In genomic region chr13:71760226-71760591, GRCh38 we compare ENCODE assay signal across 21 cellular contexts.
DNase-seq lines count a peak whose midpoint lies in the region; ATAC-seq and TF ChIP-seq lines count a peak whose summit lies in the region.
"Had no signal": no experiment of that assay in that cellular context is flagged by ENCODE, and none has a peak within 500 bp of the region (broad histone marks: within the 10 kb centered on the region; RNA-seq: fewer than 3 reads in every experiment).

No MANE protein-coding gene starts in this region.

- H3K27ac Mint-ChIP-seq in neural crest cell (ENCODE audit: unreplicated experiment) = peak overlapping the region; percentile 37
- H3K27ac Mint-ChIP-seq in natural killer cell treated with Interleukin-12 subunit alpha and Interleukin-12 subunit beta and Interleukin-15 and Interleukin-18, amount 100 ng/mL, for 72 hours = no peak overlapping the region
- H3K27ac Mint-ChIP-seq: activated naive CD8-positive, alpha-beta T cell treated with anti-CD3 and anti-CD28 coated beads, Interleukin-2, amount 10 ng/mL, durations not matched to agents 7 days and 5 days; activated T-helper 2 cell treated with anti-CD3 and anti-CD28 coated beads, Interferon-gamma antibody, Interleukin-2, Interleukin-4, amounts not matched to agents 10 μg/mL and 5 μg/mL and 100 μg/mL, durations not matched to agents 14 hours and 24 hours and 36 hours; T-helper 1 cell treated with Interleukin-12 subunit alpha and Interleukin-12 subunit beta and Interleukin-4 antibody, amounts not matched to agents 30 μg/mL and 1 μg/mL, for 36 hours had no signal

- H3K4me1 ChIP-seq in HUES64 (ENCODE audit: insufficient read depth, low read length) (peaks cover 44% of the 10 kb centered on the region), endocrine pancreas (ENCODE audit: control insufficient read depth, insufficient read depth, low read length) (peaks cover 33% of the 10 kb centered on the region)
- H3K4me1 ChIP-seq: SJSA1 had no signal

- ATAC-seq in natural killer cell treated with Interleukin-12 subunit alpha and Interleukin-12 subunit beta and Interleukin-15 and Interleukin-18, amount 100 ng/mL, for 72 hours = no peak
- ATAC-seq: Panc1 had no signal

- no peaks in the 10 kb centered on the region for H3K27me3 Mint-ChIP-seq in neural crest cell (ENCODE audit: low read depth)
- no peaks in the 10 kb centered on the region for H3K27me3 Mint-ChIP-seq in natural killer cell treated with Interleukin-12 subunit alpha and Interleukin-12 subunit beta and Interleukin-15 and Interleukin-18, amount 100 ng/mL, for 72 hours
- H3K27me3 Mint-ChIP-seq: activated naive CD8-positive, alpha-beta T cell treated with anti-CD3 and anti-CD28 coated beads, Interleukin-2, amount 10 ng/mL, durations not matched to agents 7 days and 5 days had no signal

- intact Hi-C loops in posterior cingulate gyrus (cut with DNase I) = no loop called here

- H3K4me1 Mint-ChIP-seq in neural crest cell = peaks cover 34% of the 10 kb centered on the region
- H3K4me1 Mint-ChIP-seq in natural killer cell treated with Interleukin-12 subunit alpha and Interleukin-12 subunit beta and Interleukin-15 and Interleukin-18, amount 100 ng/mL, for 72 hours (ENCODE audit: low read depth in 2 of 2) = no peaks in the 10 kb centered on the region
- H3K4me1 Mint-ChIP-seq: activated naive CD8-positive, alpha-beta T cell treated with anti-CD3 and anti-CD28 coated beads, Interleukin-2, amount 10 ng/mL, durations not matched to agents 7 days and 5 days had no signal

- peak overlapping the region; percentile 75 for H3K27ac ChIP-seq in HUES64 (ENCODE audit: low read depth, low read length)
- H3K27ac ChIP-seq: SJSA1 had no signal

- no peaks in the 10 kb centered on the region for H3K36me3 Mint-ChIP-seq in neural crest cell (ENCODE audit: low read depth)
- H3K36me3 Mint-ChIP-seq in natural killer cell treated with Interleukin-12 subunit alpha and Interleukin-12 subunit beta and Interleukin-15 and Interleukin-18, amount 100 ng/mL, for 72 hours = no peaks in the 10 kb centered on the region
- H3K36me3 Mint-ChIP-seq: activated naive CD8-positive, alpha-beta T cell treated with anti-CD3 and anti-CD28 coated beads, Interleukin-2, amount 10 ng/mL, durations not matched to agents 7 days and 5 days had no signal

- DNase-seq in DMS153 treated with DMSO at 0.1 percent for 48 hours (lab: John Stamatoyannopoulos, UW; ENCODE audit: unreplicated experiment) (peak; percentile 53), neural crest cell (ENCODE audit: low read depth, low spot score) (no peak), SKM-1 (lab: John Stamatoyannopoulos, UW; ENCODE audit: unreplicated experiment) (no peak), posterior cingulate gyrus (no peak)
- no peak for DNase-seq in natural killer cell treated with Interleukin-12 subunit alpha and Interleukin-12 subunit beta and Interleukin-15 and Interleukin-18, amount 100 ng/mL, for 72 hours (ENCODE audit: low spot score)
- DNase-seq: activated CD4-positive, alpha-beta T cell treated with anti-CD3 and anti-CD28 coated beads, Interleukin-2, amount 50 U/mL, for 1 hour; activated CD8-positive, alpha-beta memory T cell treated with anti-CD3 and anti-CD28 coated beads, Interleukin-2, amount 50 U/mL, for 4 hours; activated naive CD8-positive, alpha-beta T cell treated with anti-CD3 and anti-CD28 coated beads, Interleukin-2, amount 10 ng/mL, durations not matched to agents 7 days and 5 days; DMS 273 treated with DMSO at 0.1 percent for 48 hours; GF-D8; KBM-7; left ventricle myocardium inferior; NCI-H226; NK-92 treated with Interleukin-12 subunit alpha and Interleukin-12 subunit beta, amount 100 ng/mL, for 24 hours; stimulated activated CD4-positive, alpha-beta T cell treated with anti-CD3 and anti-CD28 coated beads, Interleukin-15, amount 100 ng/mL, for 24 hours had no signal

- H3K9ac ChIP-seq in HUES64 (ENCODE audit: low read depth, low read length) (peak overlapping the region; percentile 2), endocrine pancreas (ENCODE audit: control insufficient read depth, insufficient read depth, low read length) (peak overlapping the region; percentile 66)

- H3K36me3 ChIP-seq in HUES64 (ENCODE audit: insufficient read depth, low read length) = no peaks in the 10 kb centered on the region
- no peaks in the 10 kb centered on the region for H3K36me3 ChIP-seq in endocrine pancreas (ENCODE audit: control insufficient read depth, insufficient read depth, low read length)
- H3K36me3 ChIP-seq: left ventricle myocardium inferior, SJSA1 had no signal

- no peaks in the 10 kb centered on the region for H3K27me3 ChIP-seq in HUES64 (ENCODE audit: insufficient read depth, low read length)
- H3K27me3 ChIP-seq in endocrine pancreas (ENCODE audit: control insufficient read depth, insufficient read depth, low read length) = no peaks in the 10 kb centered on the region
- H3K27me3 ChIP-seq: SJSA1 had no signal

- peak overlapping the region; percentile 60 for H3K4me3 Mint-ChIP-seq in neural crest cell
- H3K4me3 Mint-ChIP-seq in natural killer cell treated with Interleukin-12 subunit alpha and Interleukin-12 subunit beta and Interleukin-15 and Interleukin-18, amount 100 ng/mL, for 72 hours = no peak overlapping the region
- H3K4me3 Mint-ChIP-seq: activated naive CD8-positive, alpha-beta T cell treated with anti-CD3 and anti-CD28 coated beads, Interleukin-2, amount 10 ng/mL, durations not matched to agents 7 days and 5 days; T-helper 1 cell treated with Interleukin-12 subunit alpha and Interleukin-12 subunit beta and Interleukin-4 antibody, amounts not matched to agents 30 μg/mL and 1 μg/mL, for 36 hours had no signal

- no peaks in the 10 kb centered on the region for H3K9me3 Mint-ChIP-seq in neural crest cell
- peaks cover 7% of the 10 kb centered on the region for H3K9me3 Mint-ChIP-seq in natural killer cell treated with Interleukin-12 subunit alpha and Interleukin-12 subunit beta and Interleukin-15 and Interleukin-18, amount 100 ng/mL, for 72 hours
- H3K9me3 Mint-ChIP-seq: activated naive CD8-positive, alpha-beta T cell treated with anti-CD3 and anti-CD28 coated beads, Interleukin-2, amount 10 ng/mL, durations not matched to agents 7 days and 5 days; activated T-helper 2 cell treated with anti-CD3 and anti-CD28 coated beads, Interferon-gamma antibody, Interleukin-2, Interleukin-4, amounts not matched to agents 10 μg/mL and 5 μg/mL and 100 μg/mL, durations not matched to agents 14 hours and 24 hours and 36 hours; T-helper 1 cell treated with Interleukin-12 subunit alpha and Interleukin-12 subunit beta and Interleukin-4 antibody, amounts not matched to agents 30 μg/mL and 1 μg/mL, for 36 hours had no signal

- TF ChIP-seq CTCF in neural crest cell (conservative IDR thresholded peaks at IDR 0.05) = no peak

- H3K4me3 ChIP-seq in HUES64 (ENCODE audit: low read length) (0 out of 2 replicates have a peak overlapping the region, but pooled peaks have one; percentile 1), endocrine pancreas (ENCODE audit: control insufficient read depth, insufficient read depth, low read length) (peak overlapping the region; percentile 80)
- H3K4me3 ChIP-seq: left ventricle myocardium inferior, SJSA1 had no signal

- 40% methylated on average over 5 of the region's 5 CpGs for WGBS in HUES64

- H3K9me3 ChIP-seq in HUES64 (ENCODE audit: insufficient read depth, low read depth, low read length) (no peaks in the 10 kb centered on the region), endocrine pancreas (ENCODE audit: control insufficient read depth, low read length) (no peaks in the 10 kb centered on the region)
- H3K9me3 ChIP-seq: left ventricle myocardium inferior, SJSA1 had no signal
